In genomic region chr5:337565-338130, GRCh38 we compare ENCODE assay signal across 11 cellular contexts. TPM values are rescaled to one million over a fixed set of nuclear protein-coding genes. Genes with fewer than 3 reads are reported as not detected.
DNase-seq lines count a peak whose midpoint lies in the region; ATAC-seq and TF ChIP-seq lines count a peak whose summit lies in the region.
"Had no signal": no experiment of that assay in that cellular context is flagged by ENCODE, and none has a peak within 500 bp of the region (broad histone marks: within the 10 kb centered on the region; RNA-seq: fewer than 3 reads in every experiment).

No MANE protein-coding gene starts in this region.

- intact Hi-C loops in activated T-helper 1 cell treated with anti-CD3 and anti-CD28 coated beads, Interleukin-12 subunit alpha, Interleukin-12 subunit beta, Interleukin-2, Interleukin-4 antibody, amounts not matched to agents 30 ng/mL and 10 ng/mL and 1 ng/mL, durations not matched to agents 14 hours and 24 hours and 36 hours (cut with micrococcal nuclease), result no loop called here

- DNase-seq in NCI-H1105 treated with DMSO at 0.1 percent for 48 hours (lab: John Stamatoyannopoulos, UW), result peak; percentile 16
- DNase-seq in NCI-H1105 (lab: John Stamatoyannopoulos, UW), result no peak
- peak; percentile 20 for DNase-seq in NCI-H2196 (lab: John Stamatoyannopoulos, UW; ENCODE audit: unreplicated experiment)
- peak; percentile 43 for DNase-seq in endothelial cell (ENCODE audit: low spot score)
- no peak for DNase-seq in progenitor cell of endocrine pancreas (ENCODE audit: low spot score, unreplicated experiment)
- no peak for DNase-seq in activated T-helper 1 cell treated with anti-CD3 and anti-CD28 coated beads, Interleukin-12 subunit alpha, Interleukin-12 subunit beta, Interleukin-2, Interleukin-4 antibody, amounts not matched to agents 30 ng/mL and 10 ng/mL and 1 ng/mL, durations not matched to agents 14 hours and 24 hours and 36 hours (ENCODE audit: low spot score)
- DNase-seq: activated CD4-positive, alpha-beta T cell treated with anti-CD3 and anti-CD28 coated beads for 1 hour; midbrain; NCI-H1092 treated with DMSO at 0.1 percent for 48 hours had no signal

- H3K27me3 Mint-ChIP-seq in endothelial cell (ENCODE audit: unreplicated experiment) (peaks cover 5% of the 10 kb centered on the region), progenitor cell of endocrine pancreas (peaks cover 26% of the 10 kb centered on the region)
- no peaks in the 10 kb centered on the region for H3K27me3 Mint-ChIP-seq in activated T-helper 1 cell treated with anti-CD3 and anti-CD28 coated beads, Interleukin-12 subunit alpha, Interleukin-12 subunit beta, Interleukin-2, Interleukin-4 antibody, amounts not matched to agents 30 ng/mL and 10 ng/mL and 1 ng/mL, durations not matched to agents 14 hours and 24 hours and 36 hours (ENCODE audit: insufficient read depth)

- ATAC-seq in GM21786 (IDR thresholded peaks at IDR 0.05; ENCODE audit: unreplicated experiment), result no peak
- no peak for ATAC-seq in GM21529 (IDR thresholded peaks at IDR 0.05; ENCODE audit: unreplicated experiment)

- H3K9me3 Mint-ChIP-seq in endothelial cell (ENCODE audit: unreplicated experiment) (peaks cover 1% of the 10 kb centered on the region), progenitor cell of endocrine pancreas (ENCODE audit: low read depth) (peaks cover under 1% of the 10 kb centered on the region)
- H3K9me3 Mint-ChIP-seq in activated T-helper 1 cell treated with anti-CD3 and anti-CD28 coated beads, Interleukin-12 subunit alpha, Interleukin-12 subunit beta, Interleukin-2, Interleukin-4 antibody, amounts not matched to agents 30 ng/mL and 10 ng/mL and 1 ng/mL, durations not matched to agents 14 hours and 24 hours and 36 hours, result no peaks in the 10 kb centered on the region

- H3K36me3 Mint-ChIP-seq in endothelial cell (ENCODE audit: low read depth, unreplicated experiment) (peaks cover 4% of the 10 kb centered on the region), progenitor cell of endocrine pancreas (ENCODE audit: insufficient read depth) (no peaks in the 10 kb centered on the region)
- H3K36me3 Mint-ChIP-seq in activated T-helper 1 cell treated with anti-CD3 and anti-CD28 coated beads, Interleukin-12 subunit alpha, Interleukin-12 subunit beta, Interleukin-2, Interleukin-4 antibody, amounts not matched to agents 30 ng/mL and 10 ng/mL and 1 ng/mL, durations not matched to agents 14 hours and 24 hours and 36 hours (ENCODE audit: low read depth), result peaks cover 5% of the 10 kb centered on the region

- H3K27ac Mint-ChIP-seq in endothelial cell (ENCODE audit: unreplicated experiment) (peak overlapping the region; percentile 75), progenitor cell of endocrine pancreas (no peak overlapping the region)
- no peak overlapping the region for H3K27ac Mint-ChIP-seq in activated T-helper 1 cell treated with anti-CD3 and anti-CD28 coated beads, Interleukin-12 subunit alpha, Interleukin-12 subunit beta, Interleukin-2, Interleukin-4 antibody, amounts not matched to agents 30 ng/mL and 10 ng/mL and 1 ng/mL, durations not matched to agents 14 hours and 24 hours and 36 hours

- TF ChIP-seq CTCF in endothelial cell (IDR thresholded peaks at IDR 0.05; ENCODE audit: unreplicated experiment) (no peak), progenitor cell of endocrine pancreas (IDR thresholded peaks at IDR 0.05; ENCODE audit: unreplicated experiment) (peak; percentile 55)

- H3K4me3 Mint-ChIP-seq in endothelial cell (ENCODE audit: unreplicated experiment), result no peak overlapping the region
- H3K4me3 Mint-ChIP-seq in progenitor cell of endocrine pancreas (ENCODE audit: low read depth), result no peak overlapping the region
- no peak overlapping the region for H3K4me3 Mint-ChIP-seq in activated T-helper 1 cell treated with anti-CD3 and anti-CD28 coated beads, Interleukin-12 subunit alpha, Interleukin-12 subunit beta, Interleukin-2, Interleukin-4 antibody, amounts not matched to agents 30 ng/mL and 10 ng/mL and 1 ng/mL, durations not matched to agents 14 hours and 24 hours and 36 hours

- H3K4me1 Mint-ChIP-seq in endothelial cell (ENCODE audit: unreplicated experiment) (peaks cover 47% of the 10 kb centered on the region), progenitor cell of endocrine pancreas (ENCODE audit: low read depth) (no peaks in the 10 kb centered on the region)
- peaks cover 39% of the 10 kb centered on the region for H3K4me1 Mint-ChIP-seq in activated T-helper 1 cell treated with anti-CD3 and anti-CD28 coated beads, Interleukin-12 subunit alpha, Interleukin-12 subunit beta, Interleukin-2, Interleukin-4 antibody, amounts not matched to agents 30 ng/mL and 10 ng/mL and 1 ng/mL, durations not matched to agents 14 hours and 24 hours and 36 hours (ENCODE audit: low read depth)

RNA-seq across cellular contexts. Expression of gene AHRR, which starts 16.1 kb away (rescaled TPM):
- 8.7 TPM for total RNA-seq in endothelial cell (ENCODE audit: unreplicated experiment)
- 0.69 and 1.3 TPM in 2 replicates for total RNA-seq in progenitor cell of endocrine pancreas
- total RNA-seq in activated T-helper 1 cell treated with anti-CD3 and anti-CD28 coated beads, Interleukin-12 subunit alpha, Interleukin-12 subunit beta, Interleukin-2, Interleukin-4 antibody, amounts not matched to agents 30 ng/mL and 10 ng/mL and 1 ng/mL, durations not matched to agents 14 hours and 24 hours and 36 hours, result 22.7 and 23.7 TPM in 2 replicates

Comparison
In these comparisons a context has a peak if more than half of its experiments do, and no peak if none do; other contexts are left out.
1. DNase-seq: peak in NCI-H1105 treated with DMSO at 0.1 percent for 48 hours (single experiment), NCI-H2196 (single experiment) and endothelial cell (single experiment); none in NCI-H1105 (single experiment), progenitor cell of endocrine pancreas (single experiment) and activated T-helper 1 cell treated with anti-CD3 and anti-CD28 coated beads, Interleukin-12 subunit alpha, Interleukin-12 subunit beta, Interleukin-2, Interleukin-4 antibody, amounts not matched to agents 30 ng/mL and 10 ng/mL and 1 ng/mL, durations not matched to agents 14 hours and 24 hours and 36 hours (single experiment).